8 cellular contexts compared by ENCODE assay signal in genomic region chr2:85326946-85327756, GRCh38. TPM values are rescaled to one million over a fixed set of nuclear protein-coding genes. Genes with fewer than 3 reads are reported as not detected.
DNase-seq lines count a peak whose midpoint lies in the region; ATAC-seq lines count a peak whose summit lies in the region.

No MANE protein-coding gene starts in this region.

- H3K36me3 ChIP-seq in CD4-positive, alpha-beta memory T cell (ENCODE audit: insufficient read depth, low read length): peaks cover 27% of the 10 kb centered on the region
- H3K36me3 ChIP-seq in endocrine pancreas (ENCODE audit: control insufficient read depth, insufficient read depth, low read length) (no peaks in the 10 kb centered on the region), muscle layer of duodenum (ENCODE audit: control insufficient read depth in 1 of 2, insufficient read depth in 2 of 2, low read length in 2 of 2) (peaks cover 14 to 23% of the 10 kb centered on the region in 2 donors), subcutaneous abdominal adipose tissue (ENCODE audit: control insufficient read depth in 5 of 5, insufficient read depth in 5 of 5, low read length in 5 of 5) (peaks cover 0 to 25% (median 23%) of the 10 kb centered on the region in 5 donors)

- no peaks in the 10 kb centered on the region for H3K27me3 Mint-ChIP-seq in CD4-positive, alpha-beta memory T cell
- no peaks in the 10 kb centered on the region for H3K27me3 Mint-ChIP-seq in activated CD4-positive, alpha-beta memory T cell treated with anti-CD3 and anti-CD28 coated beads for 36 hours

- H3K36me3 Mint-ChIP-seq in CD4-positive, alpha-beta memory T cell: peaks cover 52 to 63% of the 10 kb centered on the region in 2 donors
- peaks cover 54% of the 10 kb centered on the region for H3K36me3 Mint-ChIP-seq in activated CD4-positive, alpha-beta memory T cell treated with anti-CD3 and anti-CD28 coated beads for 36 hours

- peak; percentile 1 for ATAC-seq in GM21526 (IDR thresholded peaks at IDR 0.05; ENCODE audit: low FRiP score, unreplicated experiment)

- no peaks in the 10 kb centered on the region for H3K9me3 Mint-ChIP-seq in CD4-positive, alpha-beta memory T cell
- H3K9me3 Mint-ChIP-seq in activated CD4-positive, alpha-beta memory T cell treated with anti-CD3 and anti-CD28 coated beads for 36 hours: no peaks in the 10 kb centered on the region

- H3K4me1 Mint-ChIP-seq in CD4-positive, alpha-beta memory T cell: peaks cover 29 to 74% (median 41%) of the 10 kb centered on the region in 4 donors
- H3K4me1 Mint-ChIP-seq in activated CD4-positive, alpha-beta memory T cell treated with anti-CD3 and anti-CD28 coated beads for 36 hours (ENCODE audit: low read depth): peaks cover 48% of the 10 kb centered on the region

- intact Hi-C loops in CD4-positive, alpha-beta memory T cell (cut with micrococcal nuclease): loop anchor here (1.0 to 10.0 kb wide), 4 partner anchors 9 to 288 kb away; partner anchors contain the start of genes C2orf68 and USP39
- intact Hi-C loops in activated CD4-positive, alpha-beta memory T cell treated with anti-CD3 and anti-CD28 coated beads for 36 hours (cut with micrococcal nuclease): loop anchor here (2.0 to 5.0 kb wide), 4 partner anchors 16 to 388 kb away; partner anchors contain the start of genes MAT2A and RNF181

- H3K9ac ChIP-seq in endocrine pancreas (ENCODE audit: control insufficient read depth, insufficient read depth, low read length): peak overlapping the region; percentile 83
- H3K9ac ChIP-seq in subcutaneous abdominal adipose tissue (ENCODE audit: low read length in 5 of 5): peak overlapping the region; percentile 81 to 95 (median 87)

- H3K9me3 ChIP-seq in CD4-positive, alpha-beta memory T cell (ENCODE audit: control insufficient read depth in 1 of 2, low read length in 2 of 2): no peaks in the 10 kb centered on the region
- H3K9me3 ChIP-seq in endocrine pancreas (ENCODE audit: control insufficient read depth, low read length) (no peaks in the 10 kb centered on the region), muscle layer of duodenum (ENCODE audit: control insufficient read depth in 1 of 2, low read length in 2 of 2) (no peaks in the 10 kb centered on the region), subcutaneous abdominal adipose tissue (ENCODE audit: control insufficient read depth in 5 of 5, low read length in 5 of 5) (no peaks in the 10 kb centered on the region)

- peak overlapping the region; percentile 98 for H3K27ac ChIP-seq in CD4-positive, alpha-beta memory T cell (ENCODE audit: low read depth, low read length)
- H3K27ac ChIP-seq in muscle layer of duodenum (ENCODE audit: low read length) (peak overlapping the region; percentile 100), subcutaneous abdominal adipose tissue (ENCODE audit: low read depth, low read length) (peak overlapping the region; percentile 88)

- H3K27ac Mint-ChIP-seq in CD4-positive, alpha-beta memory T cell: peak overlapping the region; percentile 97 to 100 (median 100)
- peak overlapping the region; percentile 99 for H3K27ac Mint-ChIP-seq in activated CD4-positive, alpha-beta memory T cell treated with anti-CD3 and anti-CD28 coated beads for 36 hours

- peaks cover 53% of the 10 kb centered on the region for H3K4me1 ChIP-seq in CD4-positive, alpha-beta memory T cell (ENCODE audit: insufficient read depth, low read length)
- H3K4me1 ChIP-seq in endocrine pancreas (ENCODE audit: control insufficient read depth, insufficient read depth, low read length): peaks cover 5% of the 10 kb centered on the region
- peaks cover 10 to 45% of the 10 kb centered on the region in 2 donors for H3K4me1 ChIP-seq in muscle layer of duodenum (ENCODE audit: control insufficient read depth in 1 of 2, insufficient read depth in 2 of 2, low read length in 2 of 2)
- H3K4me1 ChIP-seq in subcutaneous abdominal adipose tissue (ENCODE audit: control insufficient read depth in 5 of 5, insufficient read depth in 5 of 5, low read length in 5 of 5): peaks cover 14 to 51% (median 49%) of the 10 kb centered on the region in 5 donors

- CTCF ChIA-PET in CD4-positive, alpha-beta memory T cell (lab: Charles Lee; ENCODE audit: partially characterized antibody): interaction anchor here (0.6 to 5.5 kb wide), 11 partner anchors 9 to 387 kb away, joined by 3 to 28 read pairs (median 4); partner anchors contain the start of genes ELMOD3, RETSAT and SH2D6
- CTCF ChIA-PET in activated CD4-positive, alpha-beta memory T cell treated with anti-CD3 and anti-CD28 coated beads for 36 hours (lab: Charles Lee): interaction anchor here (0.8 to 3.3 kb wide), 6 partner anchors 8 to 402 kb away, joined by 5 to 16 read pairs (median 6); partner anchors contain the start of genes ELMOD3 and RETSAT

- no peaks in the 10 kb centered on the region for H3K27me3 ChIP-seq in CD4-positive, alpha-beta memory T cell (ENCODE audit: insufficient read depth, low read length)
- H3K27me3 ChIP-seq in endocrine pancreas (ENCODE audit: control insufficient read depth, insufficient read depth, low read length) (no peaks in the 10 kb centered on the region), muscle layer of duodenum (ENCODE audit: low read depth, low read length) (no peaks in the 10 kb centered on the region), subcutaneous abdominal adipose tissue (ENCODE audit: control insufficient read depth in 5 of 5, insufficient read depth in 4 of 5, low read length in 5 of 5) (no peaks in the 10 kb centered on the region)

- peak overlapping the region; percentile 99 to 100 for H3K4me3 ChIP-seq in CD4-positive, alpha-beta memory T cell (ENCODE audit: low read length in 2 of 2)
- peak overlapping the region; percentile 89 for H3K4me3 ChIP-seq in endocrine pancreas (ENCODE audit: control insufficient read depth, insufficient read depth, low read length)
- peak overlapping the region; percentile 88 to 99 for H3K4me3 ChIP-seq in muscle layer of duodenum (ENCODE audit: low read depth in 1 of 2, low read length in 2 of 2)
- peak overlapping the region; percentile 84 to 98 (median 86) for H3K4me3 ChIP-seq in subcutaneous abdominal adipose tissue (ENCODE audit: low read depth in 1 of 5, low read length in 5 of 5)

- peak overlapping the region; percentile 92 to 100 (median 98) for H3K4me3 Mint-ChIP-seq in CD4-positive, alpha-beta memory T cell
- H3K4me3 Mint-ChIP-seq in activated CD4-positive, alpha-beta memory T cell treated with anti-CD3 and anti-CD28 coated beads for 36 hours: peak overlapping the region; percentile 98

- POLR2A ChIA-PET in CD4-positive, alpha-beta memory T cell (lab: Charles Lee; ENCODE audit: partially characterized antibody): interaction anchor here (0.5 to 12.9 kb wide), 49 partner anchors 9 to 1114 kb away, joined by 3 to 268 read pairs (median 5); partner anchors contain the start of genes C2orf68, CAPG, ELMOD3 and GGCX
- POLR2A ChIA-PET in activated CD4-positive, alpha-beta memory T cell treated with anti-CD3 and anti-CD28 coated beads for 36 hours (lab: Charles Lee): interaction anchor here (0.7 to 3.0 kb wide), 18 partner anchors 8 to 388 kb away, joined by 3 to 42 read pairs (median 6); partner anchors contain the start of genes ELMOD3, GGCX, MAT2A and RETSAT

- DNase-seq in CD4-positive, alpha-beta memory T cell: peak; percentile 60 to 76 (median 68)
- DNase-seq in LHCN-M2 (ENCODE audit: low read depth) (peak; percentile 49), globus pallidus (ENCODE audit: low spot score) (no peak)
- peak; percentile 75 for DNase-seq in activated CD4-positive, alpha-beta memory T cell treated with anti-CD3 and anti-CD28 coated beads for 36 hours

RNA-seq across cellular contexts. Expression of gene TGOLN2, which starts 0.6 kb away (rescaled TPM):
- total RNA-seq in CD4-positive, alpha-beta memory T cell: 100 to 1,000 TPM; 188 to 195 TPM
- polyA plus RNA-seq in CD4-positive, alpha-beta memory T cell: 10 to 100 TPM; 29.8 to 54.7 TPM
- total RNA-seq in LHCN-M2 (2014; rRNA removed): 114 and 115 TPM in 2 replicates
- polyA plus RNA-seq in LHCN-M2 (2012): 56.3 TPM
- total RNA-seq in activated CD4-positive, alpha-beta memory T cell treated with anti-CD3 and anti-CD28 coated beads for 36 hours: 10 to 100 TPM; 84.8 to 85.9 TPM

RNA-seq across cellular contexts. Expression of gene RETSAT, which starts 27.2 kb away (rescaled TPM):
- total RNA-seq in CD4-positive, alpha-beta memory T cell: 10 to 100 TPM; 33.0 to 33.4 TPM
- polyA plus RNA-seq in CD4-positive, alpha-beta memory T cell: 10 to 100 TPM; 20.8 to 24.3 TPM
- total RNA-seq in LHCN-M2 (2014; rRNA removed): 52.3 and 61.3 TPM in 2 replicates
- 29.1 TPM for polyA plus RNA-seq in LHCN-M2 (2012)
- 10 to 100 TPM; 22.6 to 22.8 TPM for total RNA-seq in activated CD4-positive, alpha-beta memory T cell treated with anti-CD3 and anti-CD28 coated beads for 36 hours

RNA-seq across cellular contexts. Expression of gene ELMOD3, which starts 27.4 kb away (rescaled TPM):
- total RNA-seq in CD4-positive, alpha-beta memory T cell: 10 to 100 TPM; 29.8 to 33.2 TPM
- 10 to 100 TPM; 10.1 to 11.2 TPM for polyA plus RNA-seq in CD4-positive, alpha-beta memory T cell
- total RNA-seq in LHCN-M2 (2014; rRNA removed): 20.4 and 22.6 TPM in 2 replicates
- polyA plus RNA-seq in LHCN-M2 (2012): 11.2 TPM
- 10 to 100 TPM; 11.1 to 15.0 TPM for total RNA-seq in activated CD4-positive, alpha-beta memory T cell treated with anti-CD3 and anti-CD28 coated beads for 36 hours
